27 cellular contexts compared by ENCODE assay signal in genomic region chr21:15160136-15160535, GRCh38.
"Had no signal": no experiment of that assay in that cellular context is flagged by ENCODE, and none has a peak within 500 bp of the region (broad histone marks: within the 10 kb centered on the region; RNA-seq: fewer than 3 reads in every experiment).

No MANE protein-coding gene starts in this region.

- H3K9me3 ChIP-seq: lower lobe of right lung, neutrophil, right lobe of liver, thoracic aorta, tibial nerve, upper lobe of right lung, uterus had no signal

- H3K27ac ChIP-seq: esophagus squamous epithelium, heart right ventricle, lower lobe of right lung, neutrophil, parathyroid adenoma, right lobe of liver, thoracic aorta, tibial nerve, upper lobe of right lung, uterus had no signal

- H3K4me3 ChIP-seq: esophagus squamous epithelium, heart right ventricle, lower lobe of right lung, right lobe of liver, thoracic aorta, tibial nerve, upper lobe of right lung, uterus had no signal

- H3K4me1 ChIP-seq: lower lobe of right lung, parathyroid adenoma, right lobe of liver, tibial nerve, uterus had no signal

- H3K9ac ChIP-seq: parathyroid adenoma had no signal

- H3K27me3 ChIP-seq: esophagus squamous epithelium, heart right ventricle, neutrophil, right lobe of liver, tibial nerve, upper lobe of right lung, uterus had no signal

- DNase-seq: cortex of kidney; effector memory CD8-positive, alpha-beta T cell; esophagus squamous epithelium; foreskin melanocyte; glutamatergic neuron; heart right ventricle; hippocampal formation; kidney glomerular epithelial cell; left ventricle myocardium superior; lower lobe of right lung; right lobe of liver; stimulated activated CD4-positive, alpha-beta T cell treated with anti-CD3 and anti-CD28 coated beads, Interleukin-15, amount 100 ng/mL, for 24 hours; stimulated activated CD4-positive, alpha-beta T cell treated with anti-CD3 and anti-CD28 coated beads, Interleukin-2, amount 100 ng/mL, for 48 hours; stimulated activated naive B cell treated with anti-CD40 and anti-IgM and Interleukin-4, amounts not matched to agents 10 μg/mL and 1 μg/mL and 100 μg/mL, for 72 hours; upper lobe of right lung; uterus had no signal

- H3K4me3 Mint-ChIP-seq: effector memory CD8-positive, alpha-beta T cell; natural killer cell treated with Interleukin-12 subunit alpha and Interleukin-12 subunit beta and Interleukin-15 and Interleukin-18, amount 100 ng/mL, for 72 hours; neural crest cell; stimulated activated naive B cell treated with anti-CD40 and anti-IgM and Interleukin-4, amounts not matched to agents 10 μg/mL and 1 μg/mL and 100 μg/mL, for 72 hours; stimulated activated naive CD8-positive, alpha-beta T cell treated with anti-CD3 and anti-CD28 coated beads, Interleukin-15, Interleukin-2, amounts not matched to agents 100 ng/mL and 50 ng/mL, for 24 hours had no signal

- FAIRE-seq: endometrium, islet of Langerhans, small intestine had no signal

- H3K36me3 ChIP-seq: esophagus squamous epithelium, heart right ventricle, lower lobe of right lung, neutrophil, right lobe of liver, thoracic aorta, tibial nerve, upper lobe of right lung, uterus had no signal

- H3K79me2 ChIP-seq: parathyroid adenoma had no signal

- H3K27me3 Mint-ChIP-seq: progenitor cell of endocrine pancreas had no signal

- H2AFZ ChIP-seq: parathyroid adenoma had no signal

- H3K27ac Mint-ChIP-seq: effector memory CD8-positive, alpha-beta T cell; natural killer cell treated with Interleukin-12 subunit alpha and Interleukin-12 subunit beta and Interleukin-15 and Interleukin-18, amount 100 ng/mL, for 72 hours; progenitor cell of endocrine pancreas; stimulated activated naive B cell treated with anti-CD40 and anti-IgM and Interleukin-4, amounts not matched to agents 10 μg/mL and 1 μg/mL and 100 μg/mL, for 72 hours; stimulated activated naive CD8-positive, alpha-beta T cell treated with anti-CD3 and anti-CD28 coated beads, Interleukin-15, Interleukin-2, amounts not matched to agents 100 ng/mL and 50 ng/mL, for 24 hours had no signal

- ATAC-seq: effector memory CD8-positive, alpha-beta T cell; heart right ventricle; left ventricle myocardium superior; lower lobe of right lung; natural killer cell treated with Interleukin-12 subunit alpha and Interleukin-12 subunit beta and Interleukin-15 and Interleukin-18, amount 100 ng/mL, for 72 hours; upper lobe of right lung had no signal
